22 cellular contexts compared by ENCODE assay signal in the genomic region with DNA sequence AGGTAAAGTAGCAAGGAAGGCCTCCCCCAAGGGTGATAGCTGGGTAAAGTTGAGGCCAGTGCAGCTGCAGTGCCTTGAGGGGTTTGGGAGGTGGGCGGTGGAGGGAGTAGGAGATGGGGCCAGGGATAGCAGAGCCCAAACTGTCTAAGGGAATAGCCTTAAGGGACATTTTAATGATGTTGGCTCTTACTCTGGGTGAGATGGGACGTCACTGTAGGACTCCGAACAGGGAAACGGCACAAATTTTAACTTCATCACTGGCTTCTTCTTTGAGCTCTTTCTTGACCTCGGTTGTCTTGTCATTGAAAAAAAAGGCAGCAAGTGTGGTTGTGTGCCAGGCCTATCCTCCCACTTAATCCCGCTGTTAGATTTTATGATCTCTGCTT.
"Had no signal": no experiment of that assay in that cellular context is flagged by ENCODE, and none has a peak within 500 bp of the region (broad histone marks: within the 10 kb centered on the region; RNA-seq: fewer than 3 reads in every experiment).

No MANE protein-coding gene starts in this region.

- H3K4me2 ChIP-seq: SK-N-SH had no signal

- H3K4me1 Mint-ChIP-seq: activated CD4-positive, alpha-beta memory T cell treated with anti-CD3 and anti-CD28 coated beads, Interleukin-2, amount 10 ng/mL, durations not matched to agents 7 days and 5 days; activated CD4-positive, alpha-beta T cell treated with anti-CD3 and anti-CD28 coated beads for 36 hours; activated naive CD4-positive, alpha-beta T cell treated with anti-CD3 and anti-CD28 coated beads, Interleukin-2, amount 10 ng/mL, durations not matched to agents 7 days and 5 days; activated naive CD8-positive, alpha-beta T cell treated with anti-CD3 and anti-CD28 coated beads for 36 hours had no signal

- H3K27me3 Mint-ChIP-seq: activated CD4-positive, alpha-beta memory T cell treated with anti-CD3 and anti-CD28 coated beads, Interleukin-2, amount 10 ng/mL, durations not matched to agents 7 days and 5 days; activated naive CD4-positive, alpha-beta T cell treated with anti-CD3 and anti-CD28 coated beads, Interleukin-2, amount 10 ng/mL, durations not matched to agents 7 days and 5 days had no signal

- H3K27me3 ChIP-seq: SJCRH30 had no signal

- DNase-seq: activated CD4-positive, alpha-beta memory T cell treated with anti-CD3 and anti-CD28 coated beads, Interleukin-2, amount 10 ng/mL, durations not matched to agents 7 days and 5 days; activated CD4-positive, alpha-beta T cell treated with anti-CD3 and anti-CD28 coated beads for 36 hours; activated CD4-positive, alpha-beta T cell treated with anti-CD3 and anti-CD28 coated beads, Interleukin-2, amount 50 U/mL, for 1 hour; activated gamma-delta T cell treated with Interleukin-2 at 50 U/mL for 16 hours; activated naive CD4-positive, alpha-beta T cell treated with anti-CD3 and anti-CD28 coated beads, Interleukin-2, amount 10 ng/mL, durations not matched to agents 7 days and 5 days; activated naive CD8-positive, alpha-beta T cell treated with anti-CD3 and anti-CD28 coated beads for 36 hours; activated T-cell treated with anti-CD3 and anti-CD28 coated beads for 4 hours; activated T-cell treated with anti-CD3 and anti-CD28 coated beads, Interleukin-2, amount 50 U/mL, for 72 hours; Karpas-422; NCI-H1105 treated with DMSO at 0.1 percent for 48 hours; NCI-H1436 treated with DMSO at 0.1 percent for 48 hours; NCI-H187 treated with DMSO at 0.1 percent for 48 hours; NCI-H2081 treated with DMSO at 0.1 percent for 48 hours; NCI-H446; NCI-H524; Right ventricle myocardium superior; SJCRH30; SK-N-SH; T-helper 1 cell; WERI-Rb-1 had no signal

- H3K4me3 ChIP-seq: K562, SJCRH30 had no signal

- H3K4me3 Mint-ChIP-seq: activated CD4-positive, alpha-beta memory T cell treated with anti-CD3 and anti-CD28 coated beads, Interleukin-2, amount 10 ng/mL, durations not matched to agents 7 days and 5 days; activated CD4-positive, alpha-beta T cell treated with anti-CD3 and anti-CD28 coated beads for 36 hours; activated naive CD4-positive, alpha-beta T cell treated with anti-CD3 and anti-CD28 coated beads, Interleukin-2, amount 10 ng/mL, durations not matched to agents 7 days and 5 days; activated naive CD8-positive, alpha-beta T cell treated with anti-CD3 and anti-CD28 coated beads for 36 hours; activated T-cell treated with anti-CD3 and anti-CD28 coated beads, Interleukin-2, amount 50 U/mL, for 72 hours had no signal

- ATAC-seq: activated CD4-positive, alpha-beta T cell treated with anti-CD3 and anti-CD28 coated beads for 36 hours; activated T-cell treated with anti-CD3 and anti-CD28 coated beads, Interleukin-2, amount 50 U/mL, for 72 hours; K562 had no signal

- H3K9ac ChIP-seq: SK-N-SH had no signal

- H3K9me3 Mint-ChIP-seq: activated naive CD8-positive, alpha-beta T cell treated with anti-CD3 and anti-CD28 coated beads for 36 hours; activated T-cell treated with anti-CD3 and anti-CD28 coated beads, Interleukin-2, amount 50 U/mL, for 72 hours; activated T-helper 2 cell treated with anti-CD3 and anti-CD28 coated beads, Interferon-gamma antibody, Interleukin-2, Interleukin-4, amounts not matched to agents 10 μg/mL and 5 μg/mL and 100 μg/mL, durations not matched to agents 14 hours and 24 hours and 36 hours had no signal

- H3K27ac ChIP-seq: SJCRH30, WERI-Rb-1 had no signal

- H3K36me3 Mint-ChIP-seq: activated naive CD4-positive, alpha-beta T cell treated with anti-CD3 and anti-CD28 coated beads, Interleukin-2, amount 10 ng/mL, durations not matched to agents 7 days and 5 days; activated naive CD8-positive, alpha-beta T cell treated with anti-CD3 and anti-CD28 coated beads for 36 hours had no signal

- H3K27ac Mint-ChIP-seq: activated CD4-positive, alpha-beta memory T cell treated with anti-CD3 and anti-CD28 coated beads, Interleukin-2, amount 10 ng/mL, durations not matched to agents 7 days and 5 days; activated CD4-positive, alpha-beta T cell treated with anti-CD3 and anti-CD28 coated beads for 36 hours; activated naive CD4-positive, alpha-beta T cell treated with anti-CD3 and anti-CD28 coated beads, Interleukin-2, amount 10 ng/mL, durations not matched to agents 7 days and 5 days; activated naive CD8-positive, alpha-beta T cell treated with anti-CD3 and anti-CD28 coated beads for 36 hours; activated T-cell treated with anti-CD3 and anti-CD28 coated beads, Interleukin-2, amount 50 U/mL, for 72 hours; activated T-helper 2 cell treated with anti-CD3 and anti-CD28 coated beads, Interferon-gamma antibody, Interleukin-2, Interleukin-4, amounts not matched to agents 10 μg/mL and 5 μg/mL and 100 μg/mL, durations not matched to agents 14 hours and 24 hours and 36 hours had no signal

- H3K36me3 ChIP-seq: SJCRH30, WERI-Rb-1 had no signal

- FAIRE-seq: K562 had no signal

- H3K9me3 ChIP-seq: SJCRH30, SK-N-SH had no signal
